ENCODE assay signal across 9 cellular contexts in the genomic region with DNA sequence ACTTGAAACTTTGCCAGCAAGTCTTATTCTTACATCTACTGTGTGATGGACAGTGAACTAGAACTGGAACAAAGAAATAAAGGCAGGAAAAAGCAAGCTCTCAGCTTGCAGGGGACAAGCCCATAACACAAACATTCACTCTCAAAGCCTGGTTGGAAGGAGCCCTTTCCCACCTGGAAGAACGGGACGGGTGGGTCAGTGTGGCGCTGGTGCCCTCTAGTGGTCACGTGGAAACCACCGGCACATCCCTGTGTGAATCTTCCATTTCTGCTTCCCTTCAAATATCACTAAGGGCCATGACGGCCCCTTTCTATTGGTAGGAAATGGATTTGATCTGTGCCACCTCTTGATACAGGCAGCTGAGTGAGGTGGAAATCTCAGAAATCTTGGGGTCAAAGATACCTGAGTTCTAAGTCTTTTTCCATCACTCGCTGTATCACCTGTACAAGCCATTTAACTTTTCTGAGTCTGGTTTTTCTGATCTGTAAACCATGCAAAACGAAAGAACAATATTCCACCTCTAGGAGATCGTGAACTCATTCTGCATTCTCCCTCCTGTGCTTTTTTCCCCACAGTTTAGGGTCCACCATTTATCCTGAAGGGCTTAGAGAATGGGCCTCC.
DNase-seq lines count a peak whose midpoint lies in the region; ATAC-seq and TF ChIP-seq lines count a peak whose summit lies in the region.
"Had no signal": no experiment of that assay in that cellular context is flagged by ENCODE, and none has a peak within 500 bp of the region (broad histone marks: within the 10 kb centered on the region; RNA-seq: fewer than 3 reads in every experiment).

No MANE protein-coding gene starts in this region.

- no peak overlapping the region for H3K27ac ChIP-seq in A673 (ENCODE audit: low read depth, low read length, poor library complexity, severe bottlenecking)
- H3K27ac ChIP-seq in thoracic aorta = no peak overlapping the region
- H3K27ac ChIP-seq: ovary had no signal

- TF ChIP-seq CTCF in A673 (conservative IDR thresholded peaks at IDR 0.05; ENCODE audit: low read depth, low read length) (peak; percentile 81), GM10248 (IDR thresholded peaks at IDR 0.05; ENCODE audit: control extremely low read depth, extremely low read depth, low read depth, missing control alignments) (peak; percentile 88), epithelial cell of esophagus (IDR thresholded peaks at IDR 0.05; ENCODE audit: insufficient read depth, low read depth, low read length, missing control alignments) (peak; percentile 79), thoracic aorta (IDR thresholded peaks at IDR 0.05) (peak; percentile 78)

- intact Hi-C loops in A673 (cut with micrococcal nuclease; ENCODE audit: unreplicated experiment) = loop anchor here (1.0 to 2.0 kb wide), 2 partner anchors 517 to 609 kb away; no protein-coding TSS in a partner anchor

- ATAC-seq in thoracic aorta (ENCODE audit: insufficient number of reproducible peaks, low FRiP score, low read depth) (no peak), GM21447 (IDR thresholded peaks at IDR 0.05; ENCODE audit: unreplicated experiment) (no peak)

- DNase-seq in A673 (ENCODE audit: low spot score) (peak; percentile 53), GM10248 (ENCODE audit: extremely low spot score) (peak; percentile 58), NCI-H128 (lab: John Stamatoyannopoulos, UW; ENCODE audit: unreplicated experiment) (peak; percentile 16), epithelial cell of esophagus (ENCODE audit: low read depth) (peak; percentile 42), mucosa of gallbladder (ENCODE audit: low spot score) (peak; percentile 17), thoracic aorta (ENCODE audit: low spot score) (no peak)
- DNase-seq in activated CD4-positive, alpha-beta T cell treated with anti-CD3 and anti-CD28 coated beads, Interleukin-2, amount 50 U/mL, for 48 hours = peak; percentile 45 to 56

- POLR2A ChIA-PET in A673 (lab: Charles Lee; ENCODE audit: low non-redundant PET) = no interaction called here
- POLR2A ChIA-PET in GM10248 (lab: Yijun Ruan, JAX) = no interaction called here

- no TSS peak for BruUV-seq in A673 (replicated peaks; lab: Mats Ljungman, UMichigan)

- no peak overlapping the region for H3K4me3 ChIP-seq in A673 (ENCODE audit: low read depth, low read length, poor library complexity, severe bottlenecking)
- H3K4me3 ChIP-seq in epithelial cell of esophagus (ENCODE audit: low read length) = no peak overlapping the region
- H3K4me3 ChIP-seq in thoracic aorta = no peak overlapping the region
- H3K4me3 ChIP-seq: ovary had no signal

- H3K36me3 ChIP-seq in A673 (ENCODE audit: insufficient read depth, low read length, poor library complexity, severe bottlenecking) = no peaks in the 10 kb centered on the region
- no peaks in the 10 kb centered on the region for H3K36me3 ChIP-seq in thoracic aorta
- H3K36me3 ChIP-seq: ovary had no signal

- H3K9me3 ChIP-seq in A673 (ENCODE audit: low read depth, low read length, poor library complexity, severe bottlenecking) (no peaks in the 10 kb centered on the region), thoracic aorta (no peaks in the 10 kb centered on the region)
- H3K9me3 ChIP-seq: ovary had no signal

- H3K4me1 ChIP-seq in A673 (ENCODE audit: insufficient read depth, low read length, poor library complexity, severe bottlenecking) (no peaks in the 10 kb centered on the region), thoracic aorta (ENCODE audit: control insufficient read depth in 1 of 2, low read depth in 2 of 2) (no peaks in the 10 kb centered on the region)

- CTCF ChIA-PET in A673 (lab: Charles Lee) (no interaction called here), GM10248 (lab: Yijun Ruan, JAX) (interaction anchor here (1.0 to 2.6 kb wide), 8 partner anchors 10 to 519 kb away, joined by 3 to 9 read pairs (median 4); no protein-coding TSS in a partner anchor)

- peaks cover 3% of the 10 kb centered on the region for H3K27me3 ChIP-seq in A673 (replicated peaks; ENCODE audit: insufficient read depth, low read depth, low read length, poor library complexity)
- H3K27me3 ChIP-seq in thoracic aorta (replicated peaks; ENCODE audit: insufficient read depth) = no peaks in the 10 kb centered on the region
- H3K27me3 ChIP-seq: ovary had no signal
